Comparison of ENCODE assay signal across 20 cellular contexts in genomic region chr21:34085129-34085528, GRCh38. TPM values are rescaled to one million over a fixed set of nuclear protein-coding genes. Genes with fewer than 3 reads are reported as not detected.
A peak's percentile ranks its signal among the peaks of the same experiment; 100 is the strongest.
DNase-seq lines count a peak whose midpoint lies in the region; ATAC-seq and TF ChIP-seq lines count a peak whose summit lies in the region.
"Had no signal": no experiment of that assay in that cellular context is flagged by ENCODE, and none has a peak within 500 bp of the region (broad histone marks: within the 10 kb centered on the region; RNA-seq: fewer than 3 reads in every experiment).

No MANE protein-coding gene starts in this region.

- H3K27ac ChIP-seq in HUES64 (ENCODE audit: low read depth, low read length) (0 out of 2 replicates have a peak overlapping the region, but pooled peaks have one; percentile 5), neural progenitor cell (no peak overlapping the region)

- H3K79me2 ChIP-seq in neural progenitor cell (ENCODE audit: low read depth): peaks cover 100% of the 10 kb centered on the region

- TF ChIP-seq CTCF in neural progenitor cell (IDR thresholded peaks at IDR 0.05): no peak

- no peaks in the 10 kb centered on the region for H3K9me3 ChIP-seq in HUES64 (ENCODE audit: insufficient read depth, low read depth, low read length)
- H3K9me3 ChIP-seq in neural progenitor cell (ENCODE audit: low read depth): no peaks in the 10 kb centered on the region

- H3K4me3 ChIP-seq in HUES64 (ENCODE audit: low read length): no peak overlapping the region
- H3K4me3 ChIP-seq in neural progenitor cell: no peak overlapping the region

- peaks cover 3% of the 10 kb centered on the region for H3F3A ChIP-seq in neural progenitor cell (ENCODE audit: low read depth)

- no peak overlapping the region for H2AFZ ChIP-seq in neural progenitor cell (replicated peaks)

- peak overlapping the region; percentile 48 for H3K4me2 ChIP-seq in neural progenitor cell

- H3K27me3 ChIP-seq in HUES64 (ENCODE audit: insufficient read depth, low read length) (no peaks in the 10 kb centered on the region), neural progenitor cell (no peaks in the 10 kb centered on the region)

- H3K27ac Mint-ChIP-seq in activated T-cell treated with anti-CD3 and anti-CD28 coated beads, Interleukin-2, amount 50 U/mL, for 72 hours: peak overlapping the region; percentile 58
- peak overlapping the region; percentile 44 for H3K27ac Mint-ChIP-seq in activated T-helper 17 cell treated with anti-CD3 and anti-CD28 coated beads, Interleukin-2, amount 50 U/mL, for 72 hours
- no peak overlapping the region for H3K27ac Mint-ChIP-seq in neural progenitor cell

- H3K4me1 ChIP-seq in HUES64 (ENCODE audit: insufficient read depth, low read length): peaks cover 57% of the 10 kb centered on the region
- H3K4me1 ChIP-seq in neural progenitor cell: peaks cover 53% of the 10 kb centered on the region

- H3K4me3 Mint-ChIP-seq in activated T-cell treated with anti-CD3 and anti-CD28 coated beads, Interleukin-2, amount 50 U/mL, for 72 hours: peak overlapping the region; percentile 13 to 69
- H3K4me3 Mint-ChIP-seq in activated T-helper 17 cell treated with anti-CD3 and anti-CD28 coated beads, Interleukin-2, amount 50 U/mL, for 72 hours: peak overlapping the region; percentile 42
- no peak overlapping the region for H3K4me3 Mint-ChIP-seq in neural progenitor cell

- 47% methylated on average over 2 of the region's 2 CpGs for WGBS in HUES64

- H3K36me3 ChIP-seq in HUES64 (ENCODE audit: insufficient read depth, low read length) (peaks cover 31% of the 10 kb centered on the region), neural progenitor cell (no peaks in the 10 kb centered on the region)

- no peak for DNase-seq in activated T-cell treated with anti-CD3 and anti-CD28 coated beads, Interleukin-2, amount 50 U/mL, for 72 hours
- no peak for DNase-seq in activated T-cell treated with anti-CD3 and anti-CD28 coated beads, Interleukin-2, amount 50 U/mL, for 1 hour
- peak; percentile 18 for DNase-seq in neural progenitor cell (ENCODE audit: low spot score)
- DNase-seq in middle frontal gyrus (ENCODE audit: extremely low spot score, low spot score): no peak
- DNase-seq: C1 segment of cervical spinal cord, DMS79 treated with DMSO at 0.1 percent for 48 hours, IMR-90, Karpas-422, MM.1S, NCI-H1092 treated with DMSO at 0.1 percent for 48 hours, NCI-H187, NCI-H2171 treated with DMSO at 0.1 percent for 48 hours, NCI-H446 treated with DMSO at 0.1 percent for 48 hours, NCI-H748 treated with DMSO at 0.1 percent for 48 hours, OCI-M1, RPMI8226, SIG-M5 had no signal

- H3K4me1 Mint-ChIP-seq in activated T-cell treated with anti-CD3 and anti-CD28 coated beads, Interleukin-2, amount 50 U/mL, for 72 hours (ENCODE audit: low read depth): peaks cover 43% of the 10 kb centered on the region
- H3K4me1 Mint-ChIP-seq in activated T-helper 17 cell treated with anti-CD3 and anti-CD28 coated beads, Interleukin-2, amount 50 U/mL, for 72 hours: peaks cover 49% of the 10 kb centered on the region
- no peaks in the 10 kb centered on the region for H3K4me1 Mint-ChIP-seq in neural progenitor cell

- ATAC-seq in activated T-cell treated with anti-CD3 and anti-CD28 coated beads, Interleukin-2, amount 50 U/mL, for 72 hours (replicated peaks in 1 of 2): peak; percentile 32 to 57
- ATAC-seq in activated T-helper 17 cell treated with anti-CD3 and anti-CD28 coated beads, Interleukin-2, amount 50 U/mL, for 72 hours (replicated peaks): peak; percentile 48
- ATAC-seq in GM18498 (IDR thresholded peaks at IDR 0.05; ENCODE audit: unreplicated experiment): no peak

- no peaks in the 10 kb centered on the region for H3K9me3 Mint-ChIP-seq in activated T-cell treated with anti-CD3 and anti-CD28 coated beads, Interleukin-2, amount 50 U/mL, for 72 hours
- H3K9me3 Mint-ChIP-seq in activated T-helper 17 cell treated with anti-CD3 and anti-CD28 coated beads, Interleukin-2, amount 50 U/mL, for 72 hours: no peaks in the 10 kb centered on the region
- H3K9me3 Mint-ChIP-seq in neural progenitor cell: peaks cover 24% of the 10 kb centered on the region

- peaks cover 100% of the 10 kb centered on the region for H4K20me1 ChIP-seq in neural progenitor cell (ENCODE audit: low read depth)

- no peaks in the 10 kb centered on the region for H3K27me3 Mint-ChIP-seq in activated T-cell treated with anti-CD3 and anti-CD28 coated beads, Interleukin-2, amount 50 U/mL, for 72 hours (ENCODE audit: low read depth)
- no peaks in the 10 kb centered on the region for H3K27me3 Mint-ChIP-seq in activated T-helper 17 cell treated with anti-CD3 and anti-CD28 coated beads, Interleukin-2, amount 50 U/mL, for 72 hours
- H3K27me3 Mint-ChIP-seq in neural progenitor cell (ENCODE audit: insufficient read depth, low read depth): peaks cover 2% of the 10 kb centered on the region

- H3K36me3 Mint-ChIP-seq in activated T-cell treated with anti-CD3 and anti-CD28 coated beads, Interleukin-2, amount 50 U/mL, for 72 hours (ENCODE audit: insufficient read depth in 2 of 2): peaks cover 10 to 32% of the 10 kb centered on the region in 2 donors
- peaks cover 13% of the 10 kb centered on the region for H3K36me3 Mint-ChIP-seq in activated T-helper 17 cell treated with anti-CD3 and anti-CD28 coated beads, Interleukin-2, amount 50 U/mL, for 72 hours (ENCODE audit: low read depth)
- H3K36me3 Mint-ChIP-seq in neural progenitor cell: peaks cover 60% of the 10 kb centered on the region

- H3K9ac ChIP-seq in HUES64 (ENCODE audit: low read depth, low read length) (no peak overlapping the region), neural progenitor cell (no peak overlapping the region)

RNA-seq across cellular contexts. Expression of gene MRPS6, which starts 11.8 kb away (rescaled TPM):
- total RNA-seq in activated T-cell treated with anti-CD3 and anti-CD28 coated beads, Interleukin-2, amount 50 U/mL, for 72 hours: 100 to 1,000 TPM; 154 to 193 TPM
- polyA plus RNA-seq in HUES64 (2013, experiment 1 of 2): 130 TPM
- polyA plus RNA-seq in HUES64 (2013, experiment 2 of 2): 148 TPM
- 100 to 1,000 TPM; 131 to 141 TPM for total RNA-seq in activated T-helper 17 cell treated with anti-CD3 and anti-CD28 coated beads, Interleukin-2, amount 50 U/mL, for 72 hours
- 67.5 and 108 TPM in 2 replicates for total RNA-seq in neural progenitor cell (ENCODE audit: low replicate concordance)

RNA-seq across cellular contexts. Expression of gene SLC5A3, which starts 11.8 kb away (rescaled TPM):
- 10 to 100 TPM; 37.6 to 39.8 TPM for total RNA-seq in activated T-cell treated with anti-CD3 and anti-CD28 coated beads, Interleukin-2, amount 50 U/mL, for 72 hours
- polyA plus RNA-seq in HUES64 (2013, experiment 1 of 2): 6.8 TPM
- polyA plus RNA-seq in HUES64 (2013, experiment 2 of 2): 7.4 TPM
- total RNA-seq in activated T-helper 17 cell treated with anti-CD3 and anti-CD28 coated beads, Interleukin-2, amount 50 U/mL, for 72 hours: 10 to 100 TPM; 35.5 to 72.2 TPM
- 31.8 and 44.3 TPM in 2 replicates for total RNA-seq in neural progenitor cell (ENCODE audit: low replicate concordance)
